18 cellular contexts compared by ENCODE assay signal in the genomic region with DNA sequence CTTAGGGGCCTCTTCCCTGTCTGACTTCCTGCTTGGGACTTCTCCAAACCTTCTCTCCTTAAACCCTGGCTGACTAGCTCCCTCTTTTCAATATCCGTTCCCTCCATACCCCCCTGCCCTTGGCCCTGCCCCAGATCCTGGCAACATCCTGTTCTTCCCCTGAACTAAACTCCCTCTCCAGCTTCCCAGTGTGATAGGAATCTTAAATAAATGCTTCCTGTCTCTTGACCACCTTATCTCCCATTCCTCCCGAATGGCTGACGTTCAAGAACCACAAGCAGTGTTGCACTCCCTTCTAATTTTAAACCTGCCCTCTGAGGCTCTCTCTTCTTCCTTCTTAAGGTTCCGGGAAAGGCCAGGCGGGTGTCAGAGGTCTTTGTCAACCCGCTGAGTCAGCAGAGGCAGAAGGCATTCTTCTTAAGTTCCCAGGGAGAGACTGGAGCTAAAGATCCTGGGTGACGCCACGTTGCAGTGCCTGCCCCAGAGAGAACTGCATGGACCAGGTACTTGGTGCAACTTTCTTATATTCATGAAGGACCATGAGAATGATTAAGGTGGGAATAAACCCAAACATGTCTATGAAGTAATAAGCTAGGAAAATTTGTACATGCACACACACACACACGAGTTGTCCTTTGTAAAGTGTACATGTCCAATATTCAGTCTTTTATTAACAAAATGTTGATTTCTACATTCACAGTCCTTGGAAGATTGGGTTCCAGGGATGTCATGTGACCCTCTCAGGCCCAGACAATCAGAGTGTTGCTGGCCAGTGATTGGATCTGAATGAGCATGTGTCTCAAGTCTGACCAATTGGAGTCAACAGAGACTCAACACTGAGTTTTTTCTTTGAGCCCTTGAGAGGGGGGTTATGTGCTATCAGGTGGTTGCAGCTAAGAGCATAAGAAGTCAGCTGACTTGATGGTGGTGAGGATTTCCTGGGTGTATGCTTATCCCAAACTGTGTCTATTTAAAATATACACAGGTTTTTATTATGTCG.
DNase-seq lines count a peak whose midpoint lies in the region; ATAC-seq and TF ChIP-seq lines count a peak whose summit lies in the region.
"Had no signal": no experiment of that assay in that cellular context is flagged by ENCODE, and none has a peak within 500 bp of the region (broad histone marks: within the 10 kb centered on the region; RNA-seq: fewer than 3 reads in every experiment).

No MANE protein-coding gene starts in this region.

- DNase-seq in EL (peak; percentile 3), left cardiac atrium (peak; percentile 30), neural crest cell (ENCODE audit: low read depth, low spot score) (no peak)
- no peak for DNase-seq in activated CD4-positive, alpha-beta T cell treated with anti-CD3 and anti-CD28 coated beads for 1 hour
- DNase-seq in activated CD4-positive, alpha-beta T cell treated with anti-CD3 and anti-CD28 coated beads for 48 hours = no peak
- DNase-seq: activated CD4-positive, alpha-beta T cell treated with anti-CD3 and anti-CD28 coated beads for 4 hours; activated T-cell treated with anti-CD3 and anti-CD28 coated beads, Interleukin-2, amount 50 U/mL, for 1 hour; cortex of kidney; esophagus squamous epithelium; mucosa of descending colon; NCI-H1417; PC-3; stimulated activated CD4-positive, alpha-beta T cell treated with anti-CD3 and anti-CD28 coated beads, Interleukin-1b, Interleukin-23, amount 100 ng/mL, for 48 hours; stimulated activated CD8-positive, alpha-beta memory T cell treated with anti-CD3 and anti-CD28 coated beads, Interleukin-4, amount 100 ng/mL, for 48 hours; T-cell had no signal

- TF ChIP-seq CTCF in neural crest cell (conservative IDR thresholded peaks at IDR 0.05) = no peak

- H3K9me3 Mint-ChIP-seq in neural crest cell = peaks cover 14% of the 10 kb centered on the region

- ATAC-seq in SK-N-SH treated with all-trans-retinoic acid at 6 μM for 48 hours (no peak), left cardiac atrium (peak; percentile 59 to 76), HG02798 (IDR thresholded peaks at IDR 0.05; ENCODE audit: poor library complexity, unreplicated experiment) (no peak), HG03196 (IDR thresholded peaks at IDR 0.05; ENCODE audit: unreplicated experiment) (no peak)
- ATAC-seq: mucosa of descending colon, PC-3, T-cell had no signal

- peak overlapping the region; percentile 58 for H3K27ac Mint-ChIP-seq in neural crest cell (ENCODE audit: unreplicated experiment)
- H3K27ac Mint-ChIP-seq: T-cell had no signal

- intact Hi-C loops in left cardiac atrium (cut with DNase I) = no loop called here

- H3K4me1 Mint-ChIP-seq in neural crest cell = peaks cover 7% of the 10 kb centered on the region
- H3K4me1 Mint-ChIP-seq: T-cell had no signal

- no peak overlapping the region for H3K4me3 Mint-ChIP-seq in neural crest cell
- H3K4me3 Mint-ChIP-seq: T-cell had no signal

- H3K36me3 Mint-ChIP-seq in neural crest cell (ENCODE audit: low read depth) = peaks cover 2% of the 10 kb centered on the region
- H3K36me3 Mint-ChIP-seq: T-cell had no signal

- H3K27me3 Mint-ChIP-seq in neural crest cell (ENCODE audit: low read depth) = peaks cover 10% of the 10 kb centered on the region
- H3K27me3 Mint-ChIP-seq: T-cell had no signal

TF ChIP-seq in SK-N-SH treated with all-trans-retinoic acid at 6 μM for 48 hours, 23 proteins besides CTCF, POLR2A, EP300 and RAD21:
- no peak for TF ChIP-seq PPARA (CRISPR knock-in tag; IDR thresholded peaks at IDR 0.05; ENCODE audit: borderline replicate concordance)
- TF ChIP-seq, protein P1, sequence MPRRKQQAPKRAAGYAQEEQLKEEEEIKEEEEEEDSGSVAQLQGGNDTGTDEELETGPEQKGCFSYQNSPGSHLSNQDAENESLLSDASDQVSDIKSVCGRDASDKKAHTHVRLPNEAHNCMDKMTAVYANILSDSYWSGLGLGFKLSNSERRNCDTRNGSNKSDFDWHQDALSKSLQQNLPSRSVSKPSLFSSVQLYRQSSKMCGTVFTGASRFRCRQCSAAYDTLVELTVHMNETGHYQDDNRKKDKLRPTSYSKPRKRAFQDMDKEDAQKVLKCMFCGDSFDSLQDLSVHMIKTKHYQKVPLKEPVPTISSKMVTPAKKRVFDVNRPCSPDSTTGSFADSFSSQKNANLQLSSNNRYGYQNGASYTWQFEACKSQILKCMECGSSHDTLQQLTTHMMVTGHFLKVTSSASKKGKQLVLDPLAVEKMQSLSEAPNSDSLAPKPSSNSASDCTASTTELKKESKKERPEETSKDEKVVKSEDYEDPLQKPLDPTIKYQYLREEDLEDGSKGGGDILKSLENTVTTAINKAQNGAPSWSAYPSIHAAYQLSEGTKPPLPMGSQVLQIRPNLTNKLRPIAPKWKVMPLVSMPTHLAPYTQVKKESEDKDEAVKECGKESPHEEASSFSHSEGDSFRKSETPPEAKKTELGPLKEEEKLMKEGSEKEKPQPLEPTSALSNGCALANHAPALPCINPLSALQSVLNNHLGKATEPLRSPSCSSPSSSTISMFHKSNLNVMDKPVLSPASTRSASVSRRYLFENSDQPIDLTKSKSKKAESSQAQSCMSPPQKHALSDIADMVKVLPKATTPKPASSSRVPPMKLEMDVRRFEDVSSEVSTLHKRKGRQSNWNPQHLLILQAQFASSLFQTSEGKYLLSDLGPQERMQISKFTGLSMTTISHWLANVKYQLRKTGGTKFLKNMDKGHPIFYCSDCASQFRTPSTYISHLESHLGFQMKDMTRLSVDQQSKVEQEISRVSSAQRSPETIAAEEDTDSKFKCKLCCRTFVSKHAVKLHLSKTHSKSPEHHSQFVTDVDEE (CRISPR knock-in tag; IDR thresholded peaks at IDR 0.05) = 0 out of 2 replicates have a peak, but pooled peaks have one; percentile 22

Comparison
In these comparisons a context has a peak if more than half of its experiments do, and no peak if none do; other contexts are left out.
1. DNase-seq: peak in EL (single experiment) and left cardiac atrium (single experiment); none in neural crest cell (single experiment), activated CD4-positive, alpha-beta T cell treated with anti-CD3 and anti-CD28 coated beads for 1 hour (single experiment) and activated CD4-positive, alpha-beta T cell treated with anti-CD3 and anti-CD28 coated beads for 48 hours (single experiment).
2. ATAC-seq: peak in left cardiac atrium (2 of 2); none in SK-N-SH treated with all-trans-retinoic acid at 6 μM for 48 hours (single experiment), HG02798 (single experiment) and HG03196 (single experiment).